8 cellular contexts compared by ENCODE assay signal in the genomic region with DNA sequence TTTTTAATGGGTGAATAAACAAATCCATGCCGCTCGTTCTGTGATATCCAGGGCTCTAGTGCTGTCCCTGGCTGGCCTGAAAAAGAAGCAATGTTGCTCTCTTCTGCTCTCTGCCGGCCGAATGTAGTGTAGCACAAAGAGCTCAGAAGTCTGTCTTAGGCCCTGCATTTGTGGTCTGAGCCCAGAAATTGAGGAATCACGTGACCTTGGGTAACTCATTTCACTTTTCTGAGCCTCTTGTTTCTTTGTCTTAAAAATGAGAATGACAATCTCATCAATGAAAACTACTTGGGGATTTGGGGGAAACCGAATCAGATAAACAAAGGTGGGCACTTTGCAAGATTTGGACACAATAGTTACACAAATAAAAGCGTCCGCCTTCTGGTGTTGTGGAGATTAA.
A peak's percentile ranks its signal among the peaks of the same experiment; 100 is the strongest.
DNase-seq lines count a peak whose midpoint lies in the region; ATAC-seq, FAIRE-seq and TF ChIP-seq lines count a peak whose summit lies in the region.

No MANE protein-coding gene starts in this region.

- WGBS in trophoblast cell (ENCODE audit: extremely low coverage, insufficient coverage, insufficient read length) = no CpG with 5 or more reads among the region's 8 CpGs

- no peaks in the 10 kb centered on the region for H3K4me1 ChIP-seq in HAP-1
- H3K4me1 ChIP-seq in trophoblast cell (ENCODE audit: control insufficient read depth in 1 of 2, insufficient read depth in 2 of 2, low read length in 2 of 2) = no peaks in the 10 kb centered on the region

- no peak overlapping the region for H2AK5ac ChIP-seq in trophoblast cell (ENCODE audit: low read length)

- no peak overlapping the region for H2BK5ac ChIP-seq in trophoblast cell (ENCODE audit: low read depth, low read length, poor library complexity)

- H3K4me2 ChIP-seq in trophoblast cell (ENCODE audit: low read length) = no peak overlapping the region

- in situ Hi-C loops in HAP-1 (cut with MboI; ENCODE audit: low sequenced_read_pairs) = no loop called here

- TF ChIP-seq CTCF in D721Med (IDR thresholded peaks at IDR 0.05; ENCODE audit: insufficient read depth, missing control alignments) = peak; percentile 89

- no peaks in the 10 kb centered on the region for H3K9me3 ChIP-seq in HAP-1
- H3K9me3 ChIP-seq in trophoblast cell (ENCODE audit: insufficient read depth, low read depth, low read length) = no peaks in the 10 kb centered on the region

- no peak overlapping the region for H4K12ac ChIP-seq in trophoblast cell (ENCODE audit: low read depth, low read length)

- no peaks in the 10 kb centered on the region for H3K27me3 ChIP-seq in HAP-1 (ENCODE audit: low read depth)
- no peaks in the 10 kb centered on the region for H3K27me3 ChIP-seq in trophoblast cell (ENCODE audit: insufficient read depth, low read length)

- H3K79me2 ChIP-seq in trophoblast cell (ENCODE audit: control insufficient read depth, insufficient read depth, low read length, poor library complexity) = no peaks in the 10 kb centered on the region

- no peak overlapping the region for H3K9ac ChIP-seq in trophoblast cell (ENCODE audit: low read length)

- H3K79me1 ChIP-seq in trophoblast cell (ENCODE audit: low read length) = no peaks in the 10 kb centered on the region

- no peak overlapping the region for H3K4me3 ChIP-seq in HAP-1
- H3K4me3 ChIP-seq in trophoblast cell (ENCODE audit: low read depth, low read length) = no peak overlapping the region

- H3K18ac ChIP-seq in trophoblast cell (ENCODE audit: low read length) = no peak overlapping the region

- no peak overlapping the region for H4K91ac ChIP-seq in trophoblast cell (ENCODE audit: low read depth, low read length)

- no peak overlapping the region for H2AFZ ChIP-seq in trophoblast cell (ENCODE audit: insufficient read depth, low read length, poor library complexity)

- ATAC-seq in HG02571 (IDR thresholded peaks at IDR 0.05; ENCODE audit: unreplicated experiment) (no peak), GM21423 (IDR thresholded peaks at IDR 0.05; ENCODE audit: unreplicated experiment) (no peak)

- no peak for DNase-seq in D721Med (ENCODE audit: insufficient read length, low spot score)
- DNase-seq in HAP-1 (ENCODE audit: low spot score in 2 of 2) = peak; percentile 27 to 73
- DNase-seq in NOMO-1 treated with dmso at 0.1 percent for 144 hours (lab: John Stamatoyannopoulos, UW; ENCODE audit: unreplicated experiment) = peak; percentile 46
- DNase-seq in activated effector memory CD4-positive, alpha-beta T cell treated with anti-CD3 and anti-CD28 coated beads, Interleukin-2, amount 50 U/mL, for 16 hours = peak; percentile 78
- DNase-seq in glomerular endothelial cell (ENCODE audit: extremely low read depth, low read depth, low spot score) = peak; percentile 16
- DNase-seq in trophoblast cell = peak; percentile 42 to 81

- FAIRE-seq in D721Med (lab: Jason Lieb, UNC) = no peak

- H3K4ac ChIP-seq in trophoblast cell (ENCODE audit: low read depth, low read length) = no peak overlapping the region

- no peak overlapping the region for H2BK12ac ChIP-seq in trophoblast cell (ENCODE audit: low read length)

- no peak overlapping the region for H3K23ac ChIP-seq in trophoblast cell (ENCODE audit: low read length)

- H3K27ac ChIP-seq in trophoblast cell (ENCODE audit: low read depth, low read length) = no peak overlapping the region

- no peak overlapping the region for H2BK120ac ChIP-seq in trophoblast cell (ENCODE audit: insufficient read depth, low read length, poor library complexity)

- no peak overlapping the region for H3K14ac ChIP-seq in trophoblast cell (ENCODE audit: low read length)

- no peaks in the 10 kb centered on the region for H3K36me3 ChIP-seq in HAP-1 (replicated peaks)
- H3K36me3 ChIP-seq in trophoblast cell (ENCODE audit: control insufficient read depth in 1 of 2, insufficient read depth in 2 of 2, low read length in 2 of 2) = no peaks in the 10 kb centered on the region

- no peak overlapping the region for H4K8ac ChIP-seq in trophoblast cell (ENCODE audit: low read depth, low read length)
